ENCODE assay signal across 1 cellular context in genomic region chr4:128517739-128518510, GRCh38.
TF ChIP-seq lines count a peak whose summit lies in the region.

No MANE protein-coding gene starts in this region.

TF ChIP-seq in HEK293, 187 proteins besides CTCF, POLR2A, EP300 and RAD21 (continued from another document):
- TF ChIP-seq ATF2 (tag by site-specific recombination; IDR thresholded peaks at IDR 0.05; ENCODE audit: low read depth) = no peak
- no peak for TF ChIP-seq ZNF610 (tag by site-specific recombination; IDR thresholded peaks at IDR 0.05; ENCODE audit: borderline replicate concordance)
- TF ChIP-seq ZNF518A (tag by site-specific recombination; conservative IDR thresholded peaks at IDR 0.05; ENCODE audit: low read depth) = no peak
- no peak for TF ChIP-seq ZNF350 (tag by site-specific recombination; IDR thresholded peaks at IDR 0.05)
- TF ChIP-seq ZNF692 (tag by site-specific recombination; IDR thresholded peaks at IDR 0.05) = no peak
- TF ChIP-seq ZNF335 (tag by site-specific recombination; conservative IDR thresholded peaks at IDR 0.05) = 0 out of 2 replicates have a peak, but pooled peaks have one; percentile 17
- TF ChIP-seq WT1 (tag by site-specific recombination; IDR thresholded peaks at IDR 0.05) = no peak
